In genomic region chr5:150122158-150122510, GRCh38 we compare ENCODE assay signal across 8 cellular contexts. TPM values are rescaled to one million over a fixed set of nuclear protein-coding genes. Genes with fewer than 3 reads are reported as not detected.
DNase-seq lines count a peak whose midpoint lies in the region; ATAC-seq and TF ChIP-seq lines count a peak whose summit lies in the region.

No MANE protein-coding gene starts in this region.

- TF ChIP-seq CTCF in AG04449 (IDR thresholded peaks at IDR 0.05; ENCODE audit: insufficient read depth, low read length, missing control alignments) (peak; percentile 33), HL-60 (IDR thresholded peaks at IDR 0.05; ENCODE audit: insufficient read depth, low read length) (peak; percentile 68), activated B cell treated with CpG ODN at 0.5 μM for 24 hours (IDR thresholded peaks at IDR 0.05) (no peak)

- H3K27ac ChIP-seq in HL-60 (replicated peaks) = no peak overlapping the region; the same call in 1 of the 2 replicates

- H3K4me3 Mint-ChIP-seq in activated B cell treated with CpG ODN at 0.5 μM for 24 hours = no peak overlapping the region

- CTCF ChIA-PET in AG04449 (lab: Yijun Ruan, JAX) = interaction anchor here (1.3 to 4.9 kb wide), 5 partner anchors 9 to 283 kb away, joined by 3 to 17 read pairs (median 6); no protein-coding TSS in a partner anchor
- CTCF ChIA-PET in activated B cell treated with CpG ODN at 0.5 μM for 24 hours (lab: Charles Lee) = no interaction called here

- POLR2A ChIA-PET in AG04449 (lab: Yijun Ruan, JAX) (no interaction called here), activated B cell treated with CpG ODN at 0.5 μM for 24 hours (lab: Charles Lee) (no interaction called here)

- intact Hi-C loops in activated B cell treated with CpG ODN at 0.5 μM for 24 hours (cut with micrococcal nuclease) = no loop called here

- H3K4me3 ChIP-seq in AG04449 (ENCODE audit: low read depth, low read length) = no peak overlapping the region
- no peak overlapping the region for H3K4me3 ChIP-seq in HL-60 (replicated peaks; ENCODE audit: insufficient read depth, low read length)

- H3K4me1 Mint-ChIP-seq in activated B cell treated with CpG ODN at 0.5 μM for 24 hours = no peaks in the 10 kb centered on the region

- H3K9me3 Mint-ChIP-seq in activated B cell treated with CpG ODN at 0.5 μM for 24 hours = no peaks in the 10 kb centered on the region

- no peaks in the 10 kb centered on the region for H3K36me3 Mint-ChIP-seq in activated B cell treated with CpG ODN at 0.5 μM for 24 hours (ENCODE audit: low read depth)

- H3K27me3 Mint-ChIP-seq in activated B cell treated with CpG ODN at 0.5 μM for 24 hours = no peaks in the 10 kb centered on the region

- H3K27ac Mint-ChIP-seq in activated B cell treated with CpG ODN at 0.5 μM for 24 hours = peak overlapping the region; percentile 19

- no peaks in the 10 kb centered on the region for H3K27me3 ChIP-seq in HL-60 (ENCODE audit: insufficient read depth, poor library complexity, severe bottlenecking)

- ATAC-seq in GM18909 (IDR thresholded peaks at IDR 0.05; ENCODE audit: poor library complexity, unreplicated experiment) (peak; percentile 74), activated B cell treated with CpG ODN at 0.5 μM for 24 hours (ENCODE audit: low read depth) (peak; percentile 25), HG03045 (IDR thresholded peaks at IDR 0.05; ENCODE audit: unreplicated experiment) (no peak)

- DNase-seq in AG04449 (ENCODE audit: low read depth, low spot score) (no peak), HL-60 (ENCODE audit: low read depth in 1 of 2, low spot score in 1 of 2) (peak in 1 of 2 experiments; percentile 66), activated B cell treated with CpG ODN at 0.5 μM for 24 hours (no peak), mesenteric fat pad (ENCODE audit: low spot score) (peak; percentile 85), HK-2 (ENCODE audit: unreplicated experiment) (no peak)
- DNase-seq in activated CD4-positive, CD25-positive, alpha-beta regulatory T cell treated with anti-CD3 and anti-CD28 coated beads, Interleukin-2, amount 50 U/mL, for 72 hours = no peak

RNA-seq across cellular contexts. Expression of gene PDGFRB, which starts 33.5 kb away (rescaled TPM):
- total RNA-seq in activated B cell treated with CpG ODN at 0.5 μM for 24 hours = 0.51 and 1.8 TPM in 2 replicates
- 201 TPM for total RNA-seq in mesenteric fat pad

RNA-seq across cellular contexts. Expression of gene CSF1R, which starts 35.8 kb away (rescaled TPM):
- 0.44 and 0.69 TPM in 2 replicates for total RNA-seq in activated B cell treated with CpG ODN at 0.5 μM for 24 hours
- 58.6 TPM for total RNA-seq in mesenteric fat pad

RNA-seq across cellular contexts. Expression of gene CDX1, which starts 44.4 kb away (rescaled TPM):
- total RNA-seq in activated B cell treated with CpG ODN at 0.5 μM for 24 hours = not detected in 2 replicates
- 0.35 TPM for total RNA-seq in mesenteric fat pad

Comparison
In these comparisons a context has a peak if more than half of its experiments do, and no peak if none do; other contexts are left out.
1. RNA of gene PDGFRB, which starts 33.5 kb away (total RNA-seq): 201 TPM in mesenteric fat pad (single experiment); 0.51 to 1.8 TPM in activated B cell treated with CpG ODN at 0.5 μM for 24 hours; every median in the first group is over 10 times any median in the second.
2. RNA of gene CSF1R, which starts 35.8 kb away (total RNA-seq): 58.6 TPM in mesenteric fat pad (single experiment); 0.44 to 0.69 TPM in activated B cell treated with CpG ODN at 0.5 μM for 24 hours; every median in the first group is over 10 times any median in the second.